In genomic region chr5:81301221-81302015, GRCh38 we compare ENCODE assay signal across 1 cellular context.
TF ChIP-seq lines count a peak whose summit lies in the region.

Gene ZCCHC9 (plus strand): TSS chr5:81301587. CDS start chr5:81304758, 3,171 bp downstream.

TF ChIP-seq in HepG2, 621 proteins besides CTCF, POLR2A, EP300 and RAD21 (continued from another document and continues in another):
- TF ChIP-seq ZNF318 (CRISPR knock-in tag; IDR thresholded peaks at IDR 0.05) (peak; percentile 8; the same call in 1 of the 2 replicates), ZNF225 (CRISPR knock-in tag; IDR thresholded peaks at IDR 0.05) (no peak), ZNF672 (CRISPR knock-in tag; IDR thresholded peaks at IDR 0.05) (no peak; the same call in 1 of the 2 replicates), ZNF660 (CRISPR knock-in tag; IDR thresholded peaks at IDR 0.05; ENCODE audit: borderline replicate concordance, low read depth) (no peak), CENPT (CRISPR knock-in tag; IDR thresholded peaks at IDR 0.05; ENCODE audit: low read depth) (0 out of 2 replicates have a peak, but pooled peaks have one; percentile 33), PHF8 (CRISPR knock-in tag; IDR thresholded peaks at IDR 0.05) (peak; percentile 98), GATAD1 (CRISPR knock-in tag; IDR thresholded peaks at IDR 0.05) (peak; percentile 99), ZNF580 (CRISPR knock-in tag; IDR thresholded peaks at IDR 0.05; ENCODE audit: borderline replicate concordance, low read depth) (peak; percentile 97), GTF3A (CRISPR knock-in tag; conservative IDR thresholded peaks at IDR 0.05) (no peak), KMT2A (CRISPR knock-in tag; IDR thresholded peaks at IDR 0.05) (peak; percentile 97), MEIS1 (CRISPR knock-in tag; IDR thresholded peaks at IDR 0.05; ENCODE audit: borderline replicate concordance) (0 out of 2 replicates have a peak, but pooled peaks have one; percentile 46), KAT2B (IDR thresholded peaks at IDR 0.05; ENCODE audit: borderline replicate concordance, low read depth, low read length) (no peak), SOX5 (CRISPR knock-in tag; IDR thresholded peaks at IDR 0.05; ENCODE audit: borderline replicate concordance) (no peak; the same call in 1 of the 2 replicates), BCL6 (CRISPR knock-in tag; IDR thresholded peaks at IDR 0.05) (peak; percentile 47; the same call in 1 of the 2 replicates), ZNF180 (CRISPR knock-in tag; IDR thresholded peaks at IDR 0.05; ENCODE audit: borderline replicate concordance, low read depth) (no peak), ZFP36L2 (CRISPR knock-in tag; IDR thresholded peaks at IDR 0.05) (no peak), FOXP1 (IDR thresholded peaks at IDR 0.05) (no peak), FOXP1 (CRISPR knock-in tag; IDR thresholded peaks at IDR 0.05) (0 out of 2 replicates have a peak, but pooled peaks have one; percentile 37), STAG1 (CRISPR knock-in tag; IDR thresholded peaks at IDR 0.05) (peak; percentile 54), THAP11 (CRISPR knock-in tag; IDR thresholded peaks at IDR 0.05) (peak; percentile 93), ZNF724P (CRISPR knock-in tag; IDR thresholded peaks at IDR 0.05; ENCODE audit: borderline replicate concordance) (peak; percentile 92), SPEN (CRISPR knock-in tag; IDR thresholded peaks at IDR 0.05; ENCODE audit: low read depth) (peak; percentile 92), SSRP1 (CRISPR knock-in tag; IDR thresholded peaks at IDR 0.05) (no peak), HMGA1 (CRISPR knock-in tag; conservative IDR thresholded peaks at IDR 0.05) (no peak), HBP1 (CRISPR knock-in tag; IDR thresholded peaks at IDR 0.05; ENCODE audit: low read depth) (peak; percentile 76), MTERF4 (CRISPR knock-in tag; IDR thresholded peaks at IDR 0.05) (peak; percentile 60; the same call in 1 of the 2 replicates), SRSF4 (IDR thresholded peaks at IDR 0.05; ENCODE audit: low read depth, low read length, poor library complexity, severe bottlenecking) (no peak), ZNF616 (CRISPR knock-in tag; IDR thresholded peaks at IDR 0.05; ENCODE audit: low read depth) (no peak), ZHX2 (IDR thresholded peaks at IDR 0.05; ENCODE audit: low read depth) (peak; percentile 94), ZHX2 (CRISPR knock-in tag; IDR thresholded peaks at IDR 0.05; ENCODE audit: borderline replicate concordance) (0 out of 2 replicates have a peak, but pooled peaks have one; percentile 82), MLXIP (CRISPR knock-in tag; IDR thresholded peaks at IDR 0.05; ENCODE audit: borderline replicate concordance) (no peak), HCFC1 (IDR thresholded peaks at IDR 0.05; ENCODE audit: low read depth, low read length) (peak; percentile 69), ZMYM4 (CRISPR knock-in tag; IDR thresholded peaks at IDR 0.05) (peak; percentile 98), ZNF790 (CRISPR knock-in tag; IDR thresholded peaks at IDR 0.05; ENCODE audit: borderline replicate concordance) (no peak), NAIF1 (CRISPR knock-in tag; IDR thresholded peaks at IDR 0.05; ENCODE audit: borderline replicate concordance) (no peak), SALL1 (CRISPR knock-in tag; IDR thresholded peaks at IDR 0.05) (peak; percentile 91), TFDP2 (CRISPR knock-in tag; IDR thresholded peaks at IDR 0.05) (peak; percentile 82), ZNF614 (CRISPR knock-in tag; IDR thresholded peaks at IDR 0.05; ENCODE audit: borderline replicate concordance) (peak; percentile 83; the same call in 1 of the 2 replicates), HOXD1 (CRISPR knock-in tag; IDR thresholded peaks at IDR 0.05) (no peak), KDM5A (IDR thresholded peaks at IDR 0.05; ENCODE audit: borderline replicate concordance, low read length) (peak; percentile 65), FOXA3 (CRISPR knock-in tag; IDR thresholded peaks at IDR 0.05) (peak; percentile 78)
